Comparison of ENCODE assay signal across 27 cellular contexts in the genomic region with DNA sequence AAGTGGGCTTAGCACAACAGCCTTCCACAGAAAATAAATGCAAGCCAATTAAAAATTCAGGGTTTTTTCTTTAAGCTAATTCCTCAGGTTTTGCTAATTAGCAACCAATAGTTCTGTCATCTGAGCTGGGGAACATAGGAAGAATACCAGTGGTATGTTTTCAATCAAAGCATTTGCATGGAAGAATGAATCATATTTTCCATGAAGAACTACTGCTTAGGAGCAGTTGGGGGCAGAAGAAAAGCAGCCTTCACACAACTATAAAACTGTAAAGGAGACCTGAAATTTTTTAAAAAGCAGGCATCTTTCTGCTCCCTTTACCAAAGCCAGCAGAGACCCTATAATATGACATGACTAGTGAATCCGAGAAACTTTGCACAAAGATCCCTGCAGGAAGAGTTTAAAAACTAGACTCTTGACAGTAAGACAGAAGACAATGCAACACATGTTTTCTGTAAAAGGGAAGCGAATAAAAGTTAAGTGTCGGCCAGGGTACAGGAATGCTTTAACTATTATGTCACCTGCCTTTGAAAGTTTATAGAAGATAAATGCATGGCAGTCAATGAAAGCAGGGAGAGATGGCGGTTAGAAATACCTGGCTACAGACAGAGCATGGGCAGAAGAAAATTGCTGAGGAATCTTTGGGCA.
DNase-seq lines count a peak whose midpoint lies in the region; ATAC-seq, FAIRE-seq and TF ChIP-seq lines count a peak whose summit lies in the region.
"Had no signal": no experiment of that assay in that cellular context is flagged by ENCODE, and none has a peak within 500 bp of the region (broad histone marks: within the 10 kb centered on the region; RNA-seq: fewer than 3 reads in every experiment).

No MANE protein-coding gene starts in this region.

- ATAC-seq in GM19328 (IDR thresholded peaks at IDR 0.05; ENCODE audit: unreplicated experiment) (no peak), body of pancreas (no peak), GM18873 (IDR thresholded peaks at IDR 0.05; ENCODE audit: low FRiP score, unreplicated experiment) (no peak), GM18520 (IDR thresholded peaks at IDR 0.05; ENCODE audit: unreplicated experiment) (no peak)
- ATAC-seq: esophagus mucosa; naive thymus-derived CD8-positive, alpha-beta T cell had no signal

- no peaks in the 10 kb centered on the region for H3K9me3 Mint-ChIP-seq in nephron progenitor cell
- H3K9me3 Mint-ChIP-seq: activated CD4-positive, alpha-beta T cell treated with anti-CD3 and anti-CD28 coated beads, Interleukin-2, amount 10 ng/mL, durations not matched to agents 24 days and 14 days; naive thymus-derived CD8-positive, alpha-beta T cell had no signal

- H3K9me1 ChIP-seq in endothelial cell of umbilical vein (replicated peaks; ENCODE audit: control insufficient read depth, extremely low read depth, insufficient read depth, low read length): no peaks in the 10 kb centered on the region

- H3K9ac ChIP-seq in endothelial cell of umbilical vein (replicated peaks; ENCODE audit: extremely low read depth, insufficient read depth, low read length): no peak overlapping the region

- DNase-seq in AG08395 (ENCODE audit: low spot score) (peak; percentile 67), HS-5 (ENCODE audit: low read depth) (peak; percentile 20), endothelial cell of umbilical vein (ENCODE audit: low read depth, low spot score) (peak; percentile 45), nephron progenitor cell (no peak), body of pancreas (no peak)
- DNase-seq: activated CD4-positive, alpha-beta T cell treated with anti-CD3 and anti-CD28 coated beads, Interleukin-2, amount 10 ng/mL, durations not matched to agents 24 days and 14 days; activated CD8-positive, alpha-beta memory T cell treated with anti-CD3 and anti-CD28 coated beads, Interleukin-2, amount 50 U/mL, for 48 hours; activated gamma-delta T cell; CD4-positive, alpha-beta memory T cell; DMS53; dorsolateral prefrontal cortex; H7; hypothalamus; KBM-7; kidney; mammary epithelial cell; naive thymus-derived CD8-positive, alpha-beta T cell; NCI-H1048; NCI-H2081; NCI-H510A treated with DMSO at 0.1 percent for 48 hours; stimulated activated CD4-positive, alpha-beta T cell treated with anti-CD3 and anti-CD28 coated beads, Interleukin-12 subunit alpha, Interleukin-12 subunit beta, amount 100 ng/mL, for 4 hours had no signal

- peaks cover 36% of the 10 kb centered on the region for H3K4me1 Mint-ChIP-seq in nephron progenitor cell
- H3K4me1 Mint-ChIP-seq: activated CD4-positive, alpha-beta T cell treated with anti-CD3 and anti-CD28 coated beads, Interleukin-2, amount 10 ng/mL, durations not matched to agents 24 days and 14 days; CD4-positive, alpha-beta memory T cell; naive thymus-derived CD8-positive, alpha-beta T cell had no signal

- no peak for FAIRE-seq in endothelial cell of umbilical vein (lab: Jason Lieb, UNC)
- FAIRE-seq: A204.1, kidney, TTC549 had no signal

- intact Hi-C loops in endothelial cell of umbilical vein (cut with micrococcal nuclease): no loop called here
- intact Hi-C loops in body of pancreas (cut with DNase I): no loop called here

- peaks cover 2% of the 10 kb centered on the region for H4K20me1 ChIP-seq in endothelial cell of umbilical vein (replicated peaks; ENCODE audit: control insufficient read depth, extremely low read depth, insufficient read depth, low read length)

- H3K79me2 ChIP-seq in endothelial cell of umbilical vein (ENCODE audit: control insufficient read depth, insufficient read depth, low read length): no peaks in the 10 kb centered on the region

- peak overlapping the region; percentile 64 for H3K4me3 Mint-ChIP-seq in nephron progenitor cell
- H3K4me3 Mint-ChIP-seq: activated CD4-positive, alpha-beta T cell treated with anti-CD3 and anti-CD28 coated beads, Interleukin-2, amount 10 ng/mL, durations not matched to agents 24 days and 14 days; CD4-positive, alpha-beta memory T cell; naive thymus-derived CD8-positive, alpha-beta T cell had no signal

- H3K27ac Mint-ChIP-seq in nephron progenitor cell: peak overlapping the region; percentile 90
- H3K27ac Mint-ChIP-seq: activated CD4-positive, alpha-beta T cell treated with anti-CD3 and anti-CD28 coated beads, Interleukin-2, amount 10 ng/mL, durations not matched to agents 24 days and 14 days; CD4-positive, alpha-beta memory T cell; naive thymus-derived CD8-positive, alpha-beta T cell had no signal

- H3K27me3 Mint-ChIP-seq in nephron progenitor cell (ENCODE audit: low read depth, poor library complexity): peaks cover 7% of the 10 kb centered on the region
- H3K27me3 Mint-ChIP-seq: activated CD4-positive, alpha-beta T cell treated with anti-CD3 and anti-CD28 coated beads, Interleukin-2, amount 10 ng/mL, durations not matched to agents 24 days and 14 days had no signal

- H3K27me3 ChIP-seq in endothelial cell of umbilical vein (ENCODE audit: control insufficient read depth in 2 of 2, insufficient read depth in 2 of 2, low read length in 2 of 2): no peaks in the 10 kb centered on the region
- no peaks in the 10 kb centered on the region for H3K27me3 ChIP-seq in body of pancreas

- TF ChIP-seq POLR2A in endothelial cell of umbilical vein (IDR thresholded peaks at IDR 0.05; ENCODE audit: low read depth, low read length) (no peak), body of pancreas (IDR thresholded peaks at IDR 0.05) (no peak)

- H3K36me3 ChIP-seq in endothelial cell of umbilical vein (ENCODE audit: control insufficient read depth in 2 of 2, extremely low read depth in 1 of 2, insufficient read depth in 2 of 2, low read length in 2 of 2): peaks cover 0 to 2% of the 10 kb centered on the region in 2 experiments
- no peaks in the 10 kb centered on the region for H3K36me3 ChIP-seq in body of pancreas (replicated peaks in 1 of 2; ENCODE audit: insufficient read depth in 1 of 2, low read depth in 2 of 2)

- CTCF ChIA-PET in endothelial cell of umbilical vein (lab: Charles Lee): interaction anchor here (1.3 to 1.6 kb wide), 2 partner anchors 166 to 203 kb away, joined by 3 to 4 read pairs; no protein-coding TSS in a partner anchor

- H3K4me1 ChIP-seq in endothelial cell of umbilical vein (ENCODE audit: control insufficient read depth, extremely low read depth, insufficient read depth, low read length) (peaks cover 4% of the 10 kb centered on the region), body of pancreas (no peaks in the 10 kb centered on the region)

- no peak for TF ChIP-seq CTCF in endothelial cell of umbilical vein (IDR thresholded peaks at IDR 0.05; ENCODE audit: extremely low read depth in 1 of 2, insufficient read depth in 1 of 2, low read depth in 1 of 2, low read length in 2 of 2)
- TF ChIP-seq CTCF in nephron progenitor cell (IDR thresholded peaks at IDR 0.05): no peak
- no peak for TF ChIP-seq CTCF in body of pancreas (IDR thresholded peaks at IDR 0.05)

- BruUV-seq in endothelial cell of umbilical vein (replicated peaks; lab: Mats Ljungman, UMichigan): no TSS peak

- peaks cover 78% of the 10 kb centered on the region for H3K36me3 Mint-ChIP-seq in nephron progenitor cell (ENCODE audit: low read depth)
- H3K36me3 Mint-ChIP-seq: CD4-positive, alpha-beta memory T cell; naive thymus-derived CD8-positive, alpha-beta T cell had no signal

- H3K4me3 ChIP-seq in endothelial cell of umbilical vein (replicated peaks in 1 of 3; ENCODE audit: insufficient read depth in 1 of 3, low read depth in 1 of 3, low read length in 3 of 3) (no peak overlapping the region), body of pancreas (no peak overlapping the region)
- H3K4me3 ChIP-seq: dorsolateral prefrontal cortex had no signal

- H3K27ac ChIP-seq in endothelial cell of umbilical vein (ENCODE audit: insufficient read depth, low read depth, low read length) (no peak overlapping the region), body of pancreas (no peak overlapping the region)
- H3K27ac ChIP-seq: dorsolateral prefrontal cortex had no signal

- dilution Hi-C loops in endothelial cell of umbilical vein (cut with MboI; ENCODE audit: extremely low pct_ligation_motif_present, low sequenced_read_pairs): no loop called here

- H3K9me3 ChIP-seq in endothelial cell of umbilical vein (replicated peaks; ENCODE audit: control insufficient read depth, insufficient read depth, low read length) (no peaks in the 10 kb centered on the region), body of pancreas (no peaks in the 10 kb centered on the region)

- WGBS in body of pancreas, 2 donors: 55 to 66% methylated on average over 4 of the region's 4 CpGs

- H3K4me2 ChIP-seq in endothelial cell of umbilical vein (ENCODE audit: insufficient read depth, low read length): no peak overlapping the region

- POLR2A ChIA-PET in endothelial cell of umbilical vein (lab: Charles Lee): no interaction called here

- H2AFZ ChIP-seq in endothelial cell of umbilical vein (ENCODE audit: low read depth, low read length): no peak overlapping the region

TF ChIP-seq in endothelial cell of umbilical vein, 7 proteins besides CTCF, POLR2A, EP300 and RAD21:
- no peak for TF ChIP-seq JUN (IDR thresholded peaks at IDR 0.05; ENCODE audit: borderline replicate concordance, insufficient read depth, insufficient read length, low read depth)
- TF ChIP-seq POLR2AphosphoS5 (IDR thresholded peaks at IDR 0.05; ENCODE audit: insufficient read depth, low read depth, low read length): no peak
- no peak for TF ChIP-seq FOS (IDR thresholded peaks at IDR 0.05; ENCODE audit: borderline replicate concordance, insufficient read depth, low read length)
- TF ChIP-seq GATA2 (IDR thresholded peaks at IDR 0.05; ENCODE audit: insufficient read depth, insufficient read length, low read depth, low read length): no peak
- no peak for TF ChIP-seq EZH2 (IDR thresholded peaks at IDR 0.05; ENCODE audit: borderline replicate concordance, low read depth, low read length, severe bottlenecking)
- no peak for TF ChIP-seq MYC (IDR thresholded peaks at IDR 0.05; ENCODE audit: low read depth, low read length)
- TF ChIP-seq, protein P1, sequence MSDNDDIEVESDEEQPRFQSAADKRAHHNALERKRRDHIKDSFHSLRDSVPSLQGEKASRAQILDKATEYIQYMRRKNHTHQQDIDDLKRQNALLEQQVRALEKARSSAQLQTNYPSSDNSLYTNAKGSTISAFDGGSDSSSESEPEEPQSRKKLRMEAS (IDR thresholded peaks at IDR 0.05; ENCODE audit: insufficient read depth, insufficient read length): no peak
TF ChIP-seq in endothelial cell of umbilical vein: peak in this region for 0.

Comparison
In these comparisons a context has a peak if more than half of its experiments do, and no peak if none do; other contexts are left out.
1. DNase-seq: peak in AG08395 (single experiment), HS-5 (single experiment) and endothelial cell of umbilical vein (single experiment); none in nephron progenitor cell (single experiment) and body of pancreas (0 of 4).